In the genomic region with DNA sequence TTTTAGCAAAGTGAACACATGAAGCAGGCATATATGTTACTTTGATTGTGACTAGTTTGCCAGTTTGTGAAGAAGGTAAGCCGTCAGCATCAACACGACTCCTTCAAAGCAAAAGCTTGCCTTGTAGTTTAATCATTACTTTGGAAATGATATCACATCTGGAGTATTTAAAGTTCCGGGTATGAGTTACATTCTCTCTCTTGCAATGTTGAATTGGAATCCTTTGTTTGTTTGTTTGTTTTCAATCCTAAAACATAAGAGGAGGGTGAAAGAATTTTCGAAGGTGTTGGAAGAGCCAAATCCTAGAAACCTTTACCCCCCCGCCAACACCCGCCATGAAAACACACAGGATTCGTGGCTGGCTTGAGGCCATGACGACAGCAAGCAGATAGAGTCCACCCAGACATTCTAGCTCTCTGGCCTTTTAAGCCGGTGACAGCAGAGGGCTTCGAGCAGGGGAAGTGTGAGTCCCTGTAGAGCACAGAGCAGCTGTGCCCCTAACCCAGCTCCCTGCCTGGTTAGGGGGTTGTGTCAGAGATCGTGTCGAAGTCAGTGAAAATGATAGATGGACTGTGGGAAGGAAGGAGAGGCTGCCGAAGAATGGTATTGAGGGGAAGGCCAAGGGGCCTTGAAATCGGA, we compare ENCODE assay signal across 17 cellular contexts.
A peak's percentile ranks its signal among the peaks of the same experiment; 100 is the strongest.
DNase-seq lines count a peak whose midpoint lies in the region; ATAC-seq, FAIRE-seq and TF ChIP-seq lines count a peak whose summit lies in the region.
"Had no signal": no experiment of that assay in that cellular context is flagged by ENCODE, and none has a peak within 500 bp of the region (broad histone marks: within the 10 kb centered on the region; RNA-seq: fewer than 3 reads in every experiment).

No MANE protein-coding gene starts in this region.

- H3F3A ChIP-seq in neural progenitor cell (ENCODE audit: low read depth), result no peaks in the 10 kb centered on the region

- no peaks in the 10 kb centered on the region for H3K36me3 Mint-ChIP-seq in neural progenitor cell
- H3K36me3 Mint-ChIP-seq: CD4-positive, alpha-beta memory T cell had no signal

- intact Hi-C loops in Right ventricle myocardium superior (cut with DNase I) (no loop called here), cardiac septum (cut with DNase I) (no loop called here), esophagus muscularis mucosa (cut with DNase I) (no loop called here), upper lobe of right lung (cut with DNase I) (no loop called here)

- no peak overlapping the region for H3K4me2 ChIP-seq in neural progenitor cell

- no peaks in the 10 kb centered on the region for H3K79me2 ChIP-seq in neural progenitor cell (ENCODE audit: low read depth)

- H3K4me1 Mint-ChIP-seq in neural progenitor cell, result peaks cover 11% of the 10 kb centered on the region
- H3K4me1 Mint-ChIP-seq: CD4-positive, alpha-beta memory T cell had no signal

- H3K4me3 ChIP-seq in esophagus muscularis mucosa (no peak overlapping the region), neural progenitor cell (no peak overlapping the region), upper lobe of right lung (no peak overlapping the region)

- no peak for FAIRE-seq in frontal cortex (lab: Jason Lieb, UNC)

- H3K4me1 ChIP-seq in esophagus muscularis mucosa (no peaks in the 10 kb centered on the region), neural progenitor cell (no peaks in the 10 kb centered on the region), upper lobe of right lung (no peaks in the 10 kb centered on the region)

- 69% methylated on average over 14 of the region's 14 CpGs for WGBS in esophagus muscularis mucosa

- TF ChIP-seq CTCF in esophagus muscularis mucosa (IDR thresholded peaks at IDR 0.05) (no peak), neural progenitor cell (IDR thresholded peaks at IDR 0.05) (no peak), upper lobe of right lung (IDR thresholded peaks at IDR 0.05) (no peak)

- H3K27ac Mint-ChIP-seq in neural progenitor cell, result peak overlapping the region; percentile 13
- H3K27ac Mint-ChIP-seq: CD4-positive, alpha-beta memory T cell had no signal

- TF ChIP-seq POLR2A in esophagus muscularis mucosa (IDR thresholded peaks at IDR 0.05; ENCODE audit: low read depth), result no peak

- no peaks in the 10 kb centered on the region for H4K20me1 ChIP-seq in neural progenitor cell (ENCODE audit: low read depth)

- H2AFZ ChIP-seq in neural progenitor cell (replicated peaks), result peak overlapping the region; percentile 2

- H3K9me3 ChIP-seq in esophagus muscularis mucosa (no peaks in the 10 kb centered on the region), neural progenitor cell (ENCODE audit: low read depth) (no peaks in the 10 kb centered on the region), upper lobe of right lung (no peaks in the 10 kb centered on the region)

- H3K4me3 Mint-ChIP-seq in neural progenitor cell, result no peak overlapping the region
- H3K4me3 Mint-ChIP-seq: CD4-positive, alpha-beta memory T cell had no signal

- peak; percentile 40 for ATAC-seq in Right ventricle myocardium superior (ENCODE audit: poor library complexity)
- ATAC-seq in upper lobe of right lung, result peak; percentile 51
- ATAC-seq in GM21447 (IDR thresholded peaks at IDR 0.05; ENCODE audit: unreplicated experiment), result no peak
- ATAC-seq: Panc1 had no signal

- H3K27me3 ChIP-seq in esophagus muscularis mucosa, result peaks cover 0 to 5% (median 0%) of the 10 kb centered on the region in 4 donors
- no peaks in the 10 kb centered on the region for H3K27me3 ChIP-seq in neural progenitor cell
- no peaks in the 10 kb centered on the region for H3K27me3 ChIP-seq in upper lobe of right lung

- no peak overlapping the region for H3K9ac ChIP-seq in neural progenitor cell

- TF ChIP-seq EP300 in esophagus muscularis mucosa (IDR thresholded peaks at IDR 0.05), result no peak

- H3K9me3 Mint-ChIP-seq in neural progenitor cell, result no peaks in the 10 kb centered on the region

- H3K27ac ChIP-seq in esophagus muscularis mucosa (replicated peaks in 1 of 4) (no peak overlapping the region), neural progenitor cell (no peak overlapping the region), upper lobe of right lung (no peak overlapping the region)

- DNase-seq in Right ventricle myocardium superior (no peak), cardiac septum (ENCODE audit: low spot score) (no peak), esophagus muscularis mucosa (ENCODE audit: extremely low spot score) (peak; percentile 12), neural progenitor cell (ENCODE audit: low spot score) (no peak), upper lobe of right lung (no peak), frontal cortex (ENCODE audit: low spot score in 2 of 2) (no peak), HCEC 1CT (no peak)
- DNase-seq: 8988T; CD4-positive, alpha-beta memory T cell; GOT3; NCI-H1048; NCI-H1436 treated with DMSO at 0.1 percent for 48 hours; NCI-H2081; NCI-H510A; NCI-H82 had no signal

- H3K36me3 ChIP-seq in esophagus muscularis mucosa (no peaks in the 10 kb centered on the region), neural progenitor cell (no peaks in the 10 kb centered on the region), upper lobe of right lung (no peaks in the 10 kb centered on the region)

- H3K27me3 Mint-ChIP-seq in neural progenitor cell (ENCODE audit: insufficient read depth, low read depth), result peaks cover 4% of the 10 kb centered on the region
